Comparison of ENCODE assay signal across 25 cellular contexts in the genomic region with DNA sequence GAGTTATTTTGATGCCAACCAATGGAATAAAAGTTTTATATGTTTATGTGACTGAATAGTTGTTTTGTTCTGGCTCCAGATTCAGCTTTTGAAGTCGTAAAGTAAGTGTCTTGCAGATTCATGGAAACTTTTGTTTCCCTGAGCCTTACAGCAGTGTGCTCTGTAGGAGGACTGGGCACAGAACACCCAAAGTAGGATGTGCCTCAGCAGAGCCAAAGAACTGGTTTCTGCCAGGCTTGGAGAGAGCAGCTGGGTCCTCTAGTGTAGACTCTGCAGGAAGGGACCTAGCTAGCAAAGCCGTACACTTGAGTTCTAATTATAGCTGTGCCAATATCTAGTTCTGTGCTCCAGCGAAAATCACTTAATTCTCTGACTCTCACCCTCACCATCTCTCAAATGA.
"Had no signal": no experiment of that assay in that cellular context is flagged by ENCODE, and none has a peak within 500 bp of the region (broad histone marks: within the 10 kb centered on the region; RNA-seq: fewer than 3 reads in every experiment).

No MANE protein-coding gene starts in this region.

- DNase-seq: activated B cell treated with CpG ODN at 0.5 μM for 24 hours; activated CD4-positive, alpha-beta T cell treated with anti-CD3 and anti-CD28 coated beads for 1 hour; activated CD4-positive, alpha-beta T cell treated with anti-CD3 and anti-CD28 coated beads, Interleukin-2, amount 10 ng/mL, durations not matched to agents 24 days and 14 days; activated CD4-positive, alpha-beta T cell treated with anti-CD3 and anti-CD28 coated beads, Interleukin-2, amount 50 U/mL, for 48 hours; activated CD8-positive, alpha-beta memory T cell treated with anti-CD3 and anti-CD28 coated beads, Interleukin-2, amount 10 ng/mL, durations not matched to agents 7 days and 5 days; activated effector memory CD4-positive, alpha-beta T cell treated with Interleukin-2 at 50 U/mL for 16 hours; activated naive CD4-positive, alpha-beta T cell; activated T-cell treated with anti-CD3 and anti-CD28 coated beads, Interleukin-2, amount 50 U/mL, for 24 hours; aorta; caudate nucleus; colonic mucosa; Kasumi-1; KBM-7; NCI-H1436; NCI-H187 treated with DMSO at 0.1 percent for 48 hours; NCI-H2081 treated with DMSO at 0.1 percent for 48 hours; NCI-H446; NCI-H526; OCI-M1; RPMI8226 had no signal

- ATAC-seq: activated CD8-positive, alpha-beta memory T cell treated with anti-CD3 and anti-CD28 coated beads, Interleukin-2, amount 10 ng/mL, durations not matched to agents 7 days and 5 days; Panc1; Right ventricle myocardium inferior; SK-N-SH treated with all-trans-retinoic acid at 6 μM for 48 hours had no signal

- H3K36me3 ChIP-seq: breast epithelium, colonic mucosa, SJSA1 had no signal

- H3K27me3 ChIP-seq: breast epithelium, colonic mucosa, SJSA1 had no signal

- H3K27ac ChIP-seq: breast epithelium, colonic mucosa, SJSA1 had no signal

- H3K4me3 ChIP-seq: breast epithelium, colonic mucosa, SJSA1 had no signal

- H3K4me1 ChIP-seq: breast epithelium, colonic mucosa, SJSA1 had no signal

- H3K9me3 ChIP-seq: breast epithelium, colonic mucosa, SJSA1 had no signal
